Comparison of ENCODE assay signal across 14 cellular contexts in the genomic region with DNA sequence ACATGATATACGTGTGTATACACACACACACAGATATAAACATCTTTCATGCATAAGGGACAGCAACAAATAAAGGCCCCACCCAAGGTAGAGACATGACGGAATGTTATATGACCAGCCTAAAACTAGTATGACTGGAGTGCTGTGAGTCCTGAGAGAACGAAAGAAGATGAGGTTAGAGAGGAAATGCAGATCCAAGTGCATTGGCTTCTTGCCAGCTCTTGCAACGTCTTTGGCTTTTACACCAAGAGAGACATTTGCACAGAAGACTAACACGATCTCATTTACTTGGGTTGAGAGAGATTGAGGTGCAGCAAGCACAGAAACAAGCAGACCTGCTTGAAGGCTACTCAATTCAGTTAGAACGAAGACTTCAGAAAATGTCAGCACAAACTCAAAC. TPM values are rescaled to one million over a fixed set of nuclear protein-coding genes. Genes with fewer than 3 reads are reported as not detected.
A peak's percentile ranks its signal among the peaks of the same experiment; 100 is the strongest.
DNase-seq lines count a peak whose midpoint lies in the region; ATAC-seq, FAIRE-seq and TF ChIP-seq lines count a peak whose summit lies in the region.
"Had no signal": no experiment of that assay in that cellular context is flagged by ENCODE, and none has a peak within 500 bp of the region (broad histone marks: within the 10 kb centered on the region; RNA-seq: fewer than 3 reads in every experiment).

No MANE protein-coding gene starts in this region.

- H3K4me3 ChIP-seq in astrocyte (ENCODE audit: insufficient read depth, low read depth, low read length) (no peak overlapping the region), left lung (no peak overlapping the region)
- H3K4me3 ChIP-seq: A549, psoas muscle had no signal

- H3K4me1 Mint-ChIP-seq in astrocyte (ENCODE audit: low read depth, unreplicated experiment) (peaks cover 10% of the 10 kb centered on the region), mesothelial cell of epicardium (peaks cover 77% of the 10 kb centered on the region)

- no peak for TF ChIP-seq CTCF in astrocyte (IDR thresholded peaks at IDR 0.05; ENCODE audit: insufficient read depth, low read depth, low read length)
- TF ChIP-seq CTCF in mesothelial cell of epicardium (IDR thresholded peaks at IDR 0.05; ENCODE audit: unreplicated experiment): no peak
- no peak for TF ChIP-seq CTCF in left lung (IDR thresholded peaks at IDR 0.05)

- no peaks in the 10 kb centered on the region for H3K36me3 Mint-ChIP-seq in astrocyte (ENCODE audit: low read depth, unreplicated experiment)
- no peaks in the 10 kb centered on the region for H3K36me3 Mint-ChIP-seq in mesothelial cell of epicardium

- H3K27me3 ChIP-seq in astrocyte (ENCODE audit: insufficient read depth, low read length) (no peaks in the 10 kb centered on the region), left lung (no peaks in the 10 kb centered on the region)

- H3K4me1 ChIP-seq in astrocyte (ENCODE audit: insufficient read depth, low read length) (no peaks in the 10 kb centered on the region), left lung (no peaks in the 10 kb centered on the region)
- H3K4me1 ChIP-seq: A549, psoas muscle had no signal

- H3K79me2 ChIP-seq in astrocyte (ENCODE audit: insufficient read depth, low read length): no peaks in the 10 kb centered on the region

- ATAC-seq in left lung: no peak
- no peak for ATAC-seq in HG02588 (IDR thresholded peaks at IDR 0.05; ENCODE audit: unreplicated experiment)
- ATAC-seq: A549, HCT116, psoas muscle had no signal

- no peak overlapping the region for H2AFZ ChIP-seq in astrocyte (ENCODE audit: low read depth, low read length)

- H3K4me3 Mint-ChIP-seq in astrocyte (ENCODE audit: unreplicated experiment) (no peak overlapping the region), mesothelial cell of epicardium (peak overlapping the region; percentile 48)

- H3K9me3 Mint-ChIP-seq in astrocyte (ENCODE audit: unreplicated experiment) (no peaks in the 10 kb centered on the region), mesothelial cell of epicardium (no peaks in the 10 kb centered on the region)

- intact Hi-C loops in left lung (cut with DNase I): no loop called here

- H3K27me3 Mint-ChIP-seq in astrocyte (ENCODE audit: low read depth, unreplicated experiment) (no peaks in the 10 kb centered on the region), mesothelial cell of epicardium (ENCODE audit: low read depth) (no peaks in the 10 kb centered on the region)

- no peak overlapping the region for H3K27ac ChIP-seq in astrocyte (ENCODE audit: low read depth, low read length)
- H3K27ac ChIP-seq in left lung: no peak overlapping the region
- H3K27ac ChIP-seq: A549, psoas muscle had no signal

- H3K9me3 ChIP-seq in astrocyte (ENCODE audit: insufficient read depth, low read depth, low read length) (no peaks in the 10 kb centered on the region), left lung (no peaks in the 10 kb centered on the region)
- H3K9me3 ChIP-seq: A549, psoas muscle had no signal

- no peaks in the 10 kb centered on the region for H4K20me1 ChIP-seq in astrocyte (ENCODE audit: insufficient read depth, low read length)

- DNase-seq in NCI-H1417 (lab: John Stamatoyannopoulos, UW): peak in 2 of 3 experiments; percentile 56 to 72
- DNase-seq in NCI-H1417 treated with DMSO at 0.1 percent for 48 hours (lab: John Stamatoyannopoulos, UW): no peak
- peak; percentile 25 for DNase-seq in NCI-H1105 treated with DMSO at 0.1 percent for 48 hours (lab: John Stamatoyannopoulos, UW)
- peak; percentile 17 for DNase-seq in astrocyte (ENCODE audit: low read depth)
- peak; percentile 27 to 56 for DNase-seq in mesothelial cell of epicardium (ENCODE audit: low spot score in 2 of 2, unreplicated experiment in 2 of 2)
- no peak for DNase-seq in left lung
- DNase-seq in SIG-M5 (lab: John Stamatoyannopoulos, UW): no peak
- DNase-seq: activated CD8-positive, alpha-beta memory T cell treated with anti-CD3 and anti-CD28 coated beads, Interleukin-2, amount 50 U/mL, for 4 hours; NCI-H187 treated with DMSO at 0.1 percent for 48 hours had no signal

- no peaks in the 10 kb centered on the region for H3K36me3 ChIP-seq in astrocyte (ENCODE audit: insufficient read depth, low read length)
- H3K36me3 ChIP-seq in left lung: no peaks in the 10 kb centered on the region

- H3K27ac Mint-ChIP-seq in astrocyte (ENCODE audit: unreplicated experiment): no peak overlapping the region
- H3K27ac Mint-ChIP-seq in mesothelial cell of epicardium: peak overlapping the region; percentile 92

- H3K4me2 ChIP-seq in astrocyte (ENCODE audit: low read length): no peak overlapping the region
- H3K4me2 ChIP-seq: A549 had no signal

- H3K9ac ChIP-seq in astrocyte (ENCODE audit: low read length): no peak overlapping the region

- FAIRE-seq in astrocyte (lab: Jason Lieb, UNC): no peak
- FAIRE-seq: A549 had no signal

RNA-seq across cellular contexts. Expression of a gene that starts 23.0 kb away (rescaled TPM):
- total RNA-seq in astrocyte (6.4 and 6.9 TPM in 2 replicates), mesothelial cell of epicardium (24.3 to 26.0 TPM (median 25.4 TPM) in 3 replicates), left lung (under 1 TPM; 0.21 to 0.23 TPM)
- total RNA-seq: psoas muscle; T-helper 2 cell treated with Interferon-gamma antibody and Interleukin-4, amounts not matched to agents 100 ng/mL and 5 ng/mL, for 36 hours had no signal

Comparison
In these comparisons a context has a peak if more than half of its experiments do, and no peak if none do; other contexts are left out.
1. DNase-seq: peak in NCI-H1417 (2 of 3), NCI-H1105 treated with DMSO at 0.1 percent for 48 hours (single experiment), astrocyte (single experiment) and mesothelial cell of epicardium (2 of 2); none in NCI-H1417 treated with DMSO at 0.1 percent for 48 hours (single experiment), left lung (0 of 2) and SIG-M5 (single experiment).